ENCODE assay signal across 20 cellular contexts in the genomic region with DNA sequence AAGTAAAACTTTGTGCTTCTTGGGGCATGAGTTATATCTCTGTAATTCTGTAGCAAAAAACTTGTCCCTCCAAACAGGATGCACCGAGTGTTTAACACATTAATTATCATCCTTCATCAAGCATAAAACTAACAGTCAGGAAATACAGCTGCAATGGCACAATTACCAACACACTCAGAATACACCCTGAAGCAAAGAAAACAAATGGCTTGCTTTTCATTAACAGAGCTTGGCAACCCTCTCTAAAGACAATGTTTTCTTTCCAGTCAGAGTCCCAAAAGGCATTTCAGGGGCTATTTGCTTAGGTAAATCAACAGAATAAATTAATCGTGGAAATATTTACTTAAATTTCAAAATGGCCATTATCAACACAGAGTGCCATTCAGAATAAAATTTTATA.
DNase-seq lines count a peak whose midpoint lies in the region; TF ChIP-seq lines count a peak whose summit lies in the region.
"Had no signal": no experiment of that assay in that cellular context is flagged by ENCODE, and none has a peak within 500 bp of the region (broad histone marks: within the 10 kb centered on the region; RNA-seq: fewer than 3 reads in every experiment).

No MANE protein-coding gene starts in this region.

- H3K27ac Mint-ChIP-seq in nephron, result peak overlapping the region; percentile 67 to 94 (median 78)
- H3K27ac Mint-ChIP-seq: activated naive CD4-positive, alpha-beta T cell treated with anti-CD3 and anti-CD28 coated beads, Interleukin-2, amount 50 U/mL, for 72 hours; B cell had no signal

- no peak overlapping the region for H3K4me3 ChIP-seq in foreskin fibroblast (ENCODE audit: low read depth in 1 of 2, low read length in 2 of 2)
- H3K4me3 ChIP-seq: upper lobe of right lung had no signal

- H3K9me3 Mint-ChIP-seq in nephron, result peaks cover 3% of the 10 kb centered on the region

- H3K4me3 Mint-ChIP-seq in nephron, result peak overlapping the region in 1 of 3 experiments; percentile 33
- H3K4me3 Mint-ChIP-seq: B cell had no signal

- in situ Hi-C loops in GM13976 (cut with MboI; ENCODE audit: low sequenced_read_pairs, unreplicated experiment), result no loop called here

- H3K36me3 Mint-ChIP-seq in nephron (ENCODE audit: low read depth), result no peaks in the 10 kb centered on the region

- TF ChIP-seq CTCF in nephron (IDR thresholded peaks at IDR 0.05; ENCODE audit: unreplicated experiment in 3 of 3) (no peak), GM13976 (IDR thresholded peaks at IDR 0.05; ENCODE audit: borderline replicate concordance, control extremely low read depth, extremely low read depth, insufficient read depth, missing control alignments) (no peak), foreskin fibroblast (IDR thresholded peaks at IDR 0.05; ENCODE audit: low read depth, low read length) (no peak)

- H3K27me3 Mint-ChIP-seq in nephron (ENCODE audit: low read depth), result no peaks in the 10 kb centered on the region
- H3K27me3 Mint-ChIP-seq: B cell had no signal

- DNase-seq in NCI-H2107 treated with DMSO at 0.1 percent for 48 hours (lab: John Stamatoyannopoulos, UW; ENCODE audit: unreplicated experiment) (peak; percentile 32), NCI-H2107 (lab: John Stamatoyannopoulos, UW) (no peak), NCI-H146 (lab: John Stamatoyannopoulos, UW) (peak; percentile 83), NCI-H748 (lab: John Stamatoyannopoulos, UW; ENCODE audit: unreplicated experiment) (peak; percentile 94), GM13976 (ENCODE audit: low spot score) (no peak), foreskin fibroblast (no peak), NCI-H510A (lab: John Stamatoyannopoulos, UW) (no peak)
- DNase-seq: 8988T; activated CD4-positive, alpha-beta T cell treated with anti-CD3 and anti-CD28 coated beads for 4 hours; cerebellar nuclear complex; erythroblast; hippocampal formation; islet precursor cell; KBM-7; MV-4-11; SW 1271; upper lobe of right lung had no signal

- H3K4me1 Mint-ChIP-seq in nephron, result peaks cover 4% of the 10 kb centered on the region

Comparison
In these comparisons a context has a peak if more than half of its experiments do, and no peak if none do; other contexts are left out.
1. DNase-seq: peak in NCI-H2107 treated with DMSO at 0.1 percent for 48 hours (single experiment), NCI-H146 (single experiment) and NCI-H748 (single experiment); none in NCI-H2107 (single experiment), GM13976 (single experiment), foreskin fibroblast (0 of 2) and NCI-H510A (single experiment).